9 cellular contexts compared by ENCODE assay signal in genomic region chr19:20038358-20039202, GRCh38. TPM values are rescaled to one million over a fixed set of nuclear protein-coding genes. Genes with fewer than 3 reads are reported as not detected.
DNase-seq lines count a peak whose midpoint lies in the region; FAIRE-seq and TF ChIP-seq lines count a peak whose summit lies in the region.
"Had no signal": no experiment of that assay in that cellular context is flagged by ENCODE, and none has a peak within 500 bp of the region (broad histone marks: within the 10 kb centered on the region; RNA-seq: fewer than 3 reads in every experiment).

No MANE protein-coding gene starts in this region.

- intact Hi-C loops in CD4-positive, alpha-beta memory T cell (cut with micrococcal nuclease) = loop anchor here (1.0 to 10.0 kb wide), 4 partner anchors 14 to 886 kb away; partner anchors contain the start of genes ZNF486, ZNF85 and ZNF90

- H3K4me3 Mint-ChIP-seq in CD4-positive, alpha-beta memory T cell = peak overlapping the region; percentile 95 to 98 (median 97)
- peak overlapping the region; percentile 96 for H3K4me3 Mint-ChIP-seq in mesothelial cell of epicardium

- peak overlapping the region; percentile 77 for H3K9ac ChIP-seq in Karpas-422 (ENCODE audit: low read length)

- H3K27ac ChIP-seq in CD4-positive, alpha-beta memory T cell (ENCODE audit: low read depth, low read length) = peak overlapping the region; percentile 66
- H3K27ac ChIP-seq in Karpas-422 (ENCODE audit: low read length) (no peak overlapping the region), coronary artery (peak overlapping the region; percentile 58 to 83)

- H3K4me1 ChIP-seq in CD4-positive, alpha-beta memory T cell (ENCODE audit: insufficient read depth, low read length) = peaks cover 13% of the 10 kb centered on the region
- peaks cover 13% of the 10 kb centered on the region for H3K4me1 ChIP-seq in Karpas-422 (ENCODE audit: low read length)

- no peak for TF ChIP-seq POLR2A in GM12891 (IDR thresholded peaks at IDR 0.05; ENCODE audit: low read depth, low read length)

- H4K20me1 ChIP-seq in Karpas-422 (ENCODE audit: insufficient read depth, low read depth, low read length) = no peaks in the 10 kb centered on the region

- H3K36me3 Mint-ChIP-seq in CD4-positive, alpha-beta memory T cell = peaks cover 6 to 14% of the 10 kb centered on the region in 2 donors
- H3K36me3 Mint-ChIP-seq in mesothelial cell of epicardium = peaks cover 1% of the 10 kb centered on the region

- no peaks in the 10 kb centered on the region for H3K27me3 ChIP-seq in CD4-positive, alpha-beta memory T cell (ENCODE audit: insufficient read depth, low read length)
- no peaks in the 10 kb centered on the region for H3K27me3 ChIP-seq in Karpas-422 (ENCODE audit: low read length)

- no peak for TF ChIP-seq CTCF in coronary artery (IDR thresholded peaks at IDR 0.05)
- TF ChIP-seq CTCF in mesothelial cell of epicardium (IDR thresholded peaks at IDR 0.05; ENCODE audit: unreplicated experiment) = no peak

- no peaks in the 10 kb centered on the region for H3K9me3 Mint-ChIP-seq in CD4-positive, alpha-beta memory T cell
- H3K9me3 Mint-ChIP-seq in mesothelial cell of epicardium = no peaks in the 10 kb centered on the region

- peaks cover 45% of the 10 kb centered on the region for H3K79me2 ChIP-seq in Karpas-422 (ENCODE audit: low read length)

- CTCF ChIA-PET in CD4-positive, alpha-beta memory T cell (lab: Charles Lee; ENCODE audit: partially characterized antibody) = interaction anchor here (0.6 to 2.2 kb wide), 4 partner anchors 9 to 1470 kb away, joined by 3 to 6 read pairs (median 4); no protein-coding TSS in a partner anchor

- no peaks in the 10 kb centered on the region for H3K9me3 ChIP-seq in CD4-positive, alpha-beta memory T cell (ENCODE audit: control insufficient read depth in 1 of 2, low read length in 2 of 2)
- H3K9me3 ChIP-seq in Karpas-422 (ENCODE audit: low read length) = no peaks in the 10 kb centered on the region

- FAIRE-seq in GM12891 (lab: Jason Lieb, UNC) = no peak

- no peaks in the 10 kb centered on the region for H3K9me2 ChIP-seq in Karpas-422 (replicated peaks; ENCODE audit: insufficient read depth, low read length)

- POLR2A ChIA-PET in CD4-positive, alpha-beta memory T cell (lab: Charles Lee; ENCODE audit: partially characterized antibody) = interaction anchor here (0.6 to 2.2 kb wide), 10 partner anchors 14 to 527 kb away, joined by 3 to 36 read pairs (median 4); partner anchors contain the start of genes ZNF486, ZNF506, ZNF737 and ZNF90

- peaks cover 13 to 27% (median 18%) of the 10 kb centered on the region in 4 donors for H3K4me1 Mint-ChIP-seq in CD4-positive, alpha-beta memory T cell
- H3K4me1 Mint-ChIP-seq in mesothelial cell of epicardium = peaks cover 16% of the 10 kb centered on the region

- peak overlapping the region; percentile 94 for H2AFZ ChIP-seq in Karpas-422 (ENCODE audit: low read length)

- peak; percentile 10 to 65 (median 25) for DNase-seq in CD4-positive, alpha-beta memory T cell
- DNase-seq in Karpas-422 (peak; percentile 47), coronary artery (ENCODE audit: low spot score) (no peak), mesothelial cell of epicardium (ENCODE audit: low spot score in 2 of 2, unreplicated experiment in 2 of 2) (no peak), RPMI8226 (no peak), GM12891 (ENCODE audit: insufficient read length, low spot score) (no peak)
- no peak for DNase-seq in NK-92 treated with Interleukin-12 subunit alpha and Interleukin-12 subunit beta, amount 100 ng/mL, for 24 hours (lab: John Stamatoyannopoulos, UW)
- DNase-seq in activated CD4-positive, CD25-positive, alpha-beta regulatory T cell (lab: John Stamatoyannopoulos, UW) = no peak

- peaks cover 0 to 3% of the 10 kb centered on the region in 2 donors for H3K27me3 Mint-ChIP-seq in CD4-positive, alpha-beta memory T cell
- H3K27me3 Mint-ChIP-seq in mesothelial cell of epicardium (ENCODE audit: low read depth) = no peaks in the 10 kb centered on the region

- H3K36me3 ChIP-seq in CD4-positive, alpha-beta memory T cell (ENCODE audit: insufficient read depth, low read length) = no peaks in the 10 kb centered on the region
- H3K36me3 ChIP-seq in Karpas-422 (ENCODE audit: insufficient read depth, low read length) = peaks cover 5% of the 10 kb centered on the region; the same call in 1 of the 2 replicates

- peak overlapping the region; percentile 78 to 98 (median 91) for H3K27ac Mint-ChIP-seq in CD4-positive, alpha-beta memory T cell
- H3K27ac Mint-ChIP-seq in mesothelial cell of epicardium = peak overlapping the region; percentile 86

- H3K4me2 ChIP-seq in Karpas-422 (ENCODE audit: low read depth, low read length, poor library complexity, severe bottlenecking) = peak overlapping the region; percentile 95

- H3K4me3 ChIP-seq in CD4-positive, alpha-beta memory T cell (ENCODE audit: low read length in 2 of 2) = peak overlapping the region; percentile 79 to 96
- H3K4me3 ChIP-seq in Karpas-422 (ENCODE audit: low read length) (peak overlapping the region; percentile 92), coronary artery (peak overlapping the region; percentile 91)

TF ChIP-seq in GM12891, 5 proteins besides CTCF, POLR2A, EP300 and RAD21:
- TF ChIP-seq SPI1 (IDR thresholded peaks at IDR 0.05; ENCODE audit: low read depth, low read length) = no peak
- TF ChIP-seq TAF1 (IDR thresholded peaks at IDR 0.05; ENCODE audit: low read depth, low read length) = no peak
- TF ChIP-seq POLR2AphosphoS5 (IDR thresholded peaks at IDR 0.05; ENCODE audit: low read depth, low read length) = no peak
- no peak for TF ChIP-seq POU2F2 (IDR thresholded peaks at IDR 0.05; ENCODE audit: low read depth, low read length)
- no peak for TF ChIP-seq PAX5 (IDR thresholded peaks at IDR 0.05; ENCODE audit: insufficient read depth, low read length, severe bottlenecking)

RNA-seq across cellular contexts. Expression of gene ZNF682, which starts 0.7 kb away (rescaled TPM):
- 1 to 10 TPM; 7.3 TPM for total RNA-seq in CD4-positive, alpha-beta memory T cell
- polyA plus RNA-seq in CD4-positive, alpha-beta memory T cell = 1 to 10 TPM; 3.7 to 5.2 TPM
- 5.7 and 20.6 TPM in 2 replicates for total RNA-seq in Karpas-422 (2014; rRNA removed; shearing (Covaris generic); ENCODE audit: low replicate concordance)
- 11.0 to 13.6 TPM (median 13.0 TPM) in 3 replicates for total RNA-seq in mesothelial cell of epicardium
- 1.5 TPM for polyA plus RNA-seq in GM12891 (2012; ENCODE audit: low read depth, missing spikeins)

RNA-seq across cellular contexts. Expression of gene ZNF90, which starts 39.2 kb away (rescaled TPM):
- 1 to 10 TPM; 5.4 to 6.2 TPM for total RNA-seq in CD4-positive, alpha-beta memory T cell
- 1 to 10 TPM in 1 of 2 donors, under 1 TPM in 1; 0.60 to 1.1 TPM for polyA plus RNA-seq in CD4-positive, alpha-beta memory T cell
- 9.6 and 13.6 TPM in 2 replicates for total RNA-seq in Karpas-422 (2014; rRNA removed; shearing (Covaris generic); ENCODE audit: low replicate concordance)
- total RNA-seq in mesothelial cell of epicardium = 27.6 to 28.0 TPM (median 27.9 TPM) in 3 replicates
- polyA plus RNA-seq in GM12891 (2012; ENCODE audit: low read depth, missing spikeins) = 1.3 TPM
- total RNA-seq: myocyte had no signal

Comparison
In these comparisons a context has a peak if more than half of its experiments do, and no peak if none do; other contexts are left out.
1. DNase-seq: peak in CD4-positive, alpha-beta memory T cell (5 of 5) and Karpas-422 (single experiment); none in coronary artery (single experiment), mesothelial cell of epicardium (0 of 2), RPMI8226 (single experiment), NK-92 treated with Interleukin-12 subunit alpha and Interleukin-12 subunit beta, amount 100 ng/mL, for 24 hours (single experiment), activated CD4-positive, CD25-positive, alpha-beta regulatory T cell (0 of 4) and GM12891 (single experiment).
2. Peak in every context shown above with its lines, with median percentiles within 50 percentile points of each other: H3K4me3 ChIP-seq.